In the genomic region with DNA sequence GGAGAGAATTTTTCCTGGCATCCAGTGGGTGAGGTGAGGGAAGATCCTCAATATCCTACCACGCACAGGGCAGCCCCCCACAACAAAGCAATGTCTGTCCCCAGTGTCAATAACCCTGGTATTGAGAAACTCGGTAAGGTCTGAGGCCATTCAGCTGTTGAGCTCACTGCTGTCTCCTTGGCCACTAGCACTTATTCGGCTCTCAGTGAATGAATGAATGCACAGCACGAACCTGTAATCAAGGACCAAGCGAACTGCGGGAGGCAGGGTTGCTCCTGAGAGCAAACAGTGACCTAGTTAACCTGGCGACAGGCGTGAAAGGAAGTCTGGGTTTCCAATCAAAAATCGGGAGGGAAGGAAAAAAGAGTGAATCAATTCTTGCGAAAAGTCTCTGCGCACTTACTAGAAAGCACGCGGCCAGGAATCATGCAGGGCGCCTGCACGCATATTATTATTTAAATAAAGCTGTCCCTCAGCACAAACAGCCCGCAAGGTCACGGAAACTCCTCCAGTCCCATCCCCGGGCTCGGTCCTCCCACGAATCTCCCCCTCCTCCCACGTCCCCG, we compare ENCODE assay signal across 8 cellular contexts. TPM values are rescaled to one million over a fixed set of nuclear protein-coding genes. Genes with fewer than 3 reads are reported as not detected.
DNase-seq lines count a peak whose midpoint lies in the region; ATAC-seq and TF ChIP-seq lines count a peak whose summit lies in the region.

No MANE protein-coding gene starts in this region.

- 3% methylated on average over 17 of the region's 22 CpGs for WGBS in SK-N-SH (ENCODE audit: low lambda C conversion rate)
- no CpG with 5 or more reads among the region's 22 CpGs for WGBS in trophoblast cell (ENCODE audit: extremely low coverage, insufficient coverage, insufficient read length)

- H3K23ac ChIP-seq in trophoblast cell (ENCODE audit: low read length), result no peak overlapping the region

- H3K79me2 ChIP-seq in SK-N-SH (ENCODE audit: insufficient read depth), result peaks cover 8% of the 10 kb centered on the region
- peaks cover 7% of the 10 kb centered on the region for H3K79me2 ChIP-seq in trophoblast cell (ENCODE audit: control insufficient read depth, insufficient read depth, low read length, poor library complexity)

- no peak for TF ChIP-seq EP300 in SK-N-SH (IDR thresholded peaks at IDR 0.05; ENCODE audit: borderline replicate concordance in 1 of 2, low read depth in 1 of 2, low read length in 1 of 2)

- H3K4me2 ChIP-seq in SK-N-SH (peak overlapping the region; percentile 87), trophoblast cell (ENCODE audit: low read length) (peak overlapping the region; percentile 86)

- peaks cover 4% of the 10 kb centered on the region for H3F3A ChIP-seq in SK-N-SH (replicated peaks; ENCODE audit: insufficient read depth)

- H4K20me1 ChIP-seq in SK-N-SH (ENCODE audit: insufficient read depth), result no peaks in the 10 kb centered on the region

- H3K4me3 ChIP-seq in SK-N-SH (ENCODE audit: low read depth in 2 of 2, low read length in 1 of 2), result peak overlapping the region; percentile 77 to 89
- peak overlapping the region; percentile 86 for H3K4me3 ChIP-seq in fibroblast of mammary gland (ENCODE audit: control insufficient read depth, low read depth, low read length)
- peak overlapping the region; percentile 90 for H3K4me3 ChIP-seq in trophoblast cell (ENCODE audit: low read depth, low read length)

- peak overlapping the region; percentile 33 for H3K14ac ChIP-seq in trophoblast cell (ENCODE audit: low read length)

- H3K4ac ChIP-seq in trophoblast cell (ENCODE audit: low read depth, low read length), result no peak overlapping the region

- POLR2A ChIA-PET in SK-N-SH (lab: Yijun Ruan, JAX), result interaction anchor here (0.6 kb wide), 2 partner anchors 12 to 53 kb away, joined by 3 to 4 read pairs; no protein-coding TSS in a partner anchor

- DNase-seq in SK-N-SH, result no peak
- DNase-seq in fibroblast of mammary gland (ENCODE audit: low read depth), result no peak
- DNase-seq in trophoblast cell, result no peak
- DNase-seq in NK-92 treated with Interleukin-12 subunit alpha and Interleukin-12 subunit beta, amount 100 ng/mL, for 24 hours (lab: John Stamatoyannopoulos, UW), result no peak

- peak overlapping the region; percentile 98 for H2AFZ ChIP-seq in SK-N-SH (ENCODE audit: low read depth)
- H2AFZ ChIP-seq in trophoblast cell (ENCODE audit: insufficient read depth, low read length, poor library complexity), result peak overlapping the region; percentile 38

- peak overlapping the region; percentile 39 for H4K8ac ChIP-seq in trophoblast cell (ENCODE audit: low read depth, low read length)

- no peak overlapping the region for H2BK120ac ChIP-seq in trophoblast cell (ENCODE audit: insufficient read depth, low read length, poor library complexity)

- H3K9ac ChIP-seq in ES-I3 (ENCODE audit: low read depth, low read length), result peak overlapping the region; percentile 59
- H3K9ac ChIP-seq in SK-N-SH, result peak overlapping the region; percentile 94
- peak overlapping the region; percentile 80 for H3K9ac ChIP-seq in trophoblast cell (ENCODE audit: low read length)

- H4K91ac ChIP-seq in trophoblast cell (ENCODE audit: low read depth, low read length), result peak overlapping the region; percentile 55

- peaks cover 14% of the 10 kb centered on the region for H3K79me1 ChIP-seq in trophoblast cell (ENCODE audit: low read length)

- H3K9me2 ChIP-seq in SK-N-SH, result no peaks in the 10 kb centered on the region

- CTCF ChIA-PET in SK-N-SH (lab: Yijun Ruan, JAX), result interaction anchor here (0.6 to 7.1 kb wide), 3 partner anchors 19 to 236 kb away, joined by 3 to 42 read pairs (median 14); no protein-coding TSS in a partner anchor

- H3K36me3 ChIP-seq in ES-I3 (ENCODE audit: insufficient read depth, low read length) (no peaks in the 10 kb centered on the region), SK-N-SH (replicated peaks in 1 of 2; ENCODE audit: control insufficient read depth in 1 of 2, insufficient read depth in 2 of 2, low read length in 1 of 2) (peaks cover 17 to 22% of the 10 kb centered on the region in 2 experiments), trophoblast cell (ENCODE audit: control insufficient read depth in 1 of 2, insufficient read depth in 2 of 2, low read length in 2 of 2) (peaks cover 0 to 2% of the 10 kb centered on the region in 2 experiments)

- peak overlapping the region; percentile 14 for H2BK5ac ChIP-seq in trophoblast cell (ENCODE audit: low read depth, low read length, poor library complexity)

- H3K4me1 ChIP-seq in ES-I3 (ENCODE audit: insufficient read depth, low read length) (no peaks in the 10 kb centered on the region), SK-N-SH (ENCODE audit: control insufficient read depth in 1 of 2, insufficient read depth in 2 of 2, low read depth in 1 of 2, low read length in 1 of 2) (peaks cover 0 to 13% of the 10 kb centered on the region in 2 experiments; a peak in 2 of 4 replicates), trophoblast cell (ENCODE audit: control insufficient read depth in 1 of 2, insufficient read depth in 2 of 2, low read length in 2 of 2) (peaks cover 5 to 11% of the 10 kb centered on the region in 2 experiments)

- H3K9me3 ChIP-seq in ES-I3 (ENCODE audit: control insufficient read depth, insufficient read depth, low read length), result no peaks in the 10 kb centered on the region
- H3K9me3 ChIP-seq in SK-N-SH, result no peaks in the 10 kb centered on the region
- H3K9me3 ChIP-seq in trophoblast cell (ENCODE audit: insufficient read depth, low read depth, low read length), result no peaks in the 10 kb centered on the region

- H3K18ac ChIP-seq in trophoblast cell (ENCODE audit: low read length), result peak overlapping the region; percentile 36

- H4K12ac ChIP-seq in trophoblast cell (ENCODE audit: low read depth, low read length), result peak overlapping the region; percentile 4

- H2BK12ac ChIP-seq in trophoblast cell (ENCODE audit: low read length), result no peak overlapping the region

- peak; percentile 1 for ATAC-seq in HG02840 (IDR thresholded peaks at IDR 0.05; ENCODE audit: low FRiP score, unreplicated experiment)
- no peak for ATAC-seq in HG03097 (IDR thresholded peaks at IDR 0.05; ENCODE audit: low FRiP score, unreplicated experiment)
- ATAC-seq in HG02763 (IDR thresholded peaks at IDR 0.05; ENCODE audit: unreplicated experiment), result no peak

- TF ChIP-seq RAD21 in SK-N-SH (IDR thresholded peaks at IDR 0.05; ENCODE audit: low read length), result no peak

- peak overlapping the region; percentile 95 to 99 for H3K27ac ChIP-seq in SK-N-SH (ENCODE audit: low read depth in 2 of 2, low read length in 1 of 2)
- peak overlapping the region; percentile 31 for H3K27ac ChIP-seq in trophoblast cell (ENCODE audit: low read depth, low read length)

- H3K27me3 ChIP-seq in SK-N-SH (ENCODE audit: insufficient read depth), result no peaks in the 10 kb centered on the region
- H3K27me3 ChIP-seq in trophoblast cell (ENCODE audit: insufficient read depth, low read length), result no peaks in the 10 kb centered on the region

- no peak for TF ChIP-seq CTCF in SK-N-SH (IDR thresholded peaks at IDR 0.05)
- no peak for TF ChIP-seq CTCF in fibroblast of mammary gland (conservative IDR thresholded peaks at IDR 0.05; ENCODE audit: control insufficient read depth, insufficient read depth, low read depth, low read length)

- H2AK5ac ChIP-seq in trophoblast cell (ENCODE audit: low read length), result peak overlapping the region; percentile 79

TF ChIP-seq in SK-N-SH, 30 proteins besides CTCF, POLR2A, EP300 and RAD21:
- no peak for TF ChIP-seq RCOR1 (IDR thresholded peaks at IDR 0.05; ENCODE audit: low read length)
- TF ChIP-seq MXI1 (IDR thresholded peaks at IDR 0.05; ENCODE audit: low read depth, low read length), result peak; percentile 80
- TF ChIP-seq RFX5 (IDR thresholded peaks at IDR 0.05; ENCODE audit: low read length), result peak; percentile 47; the same call in 1 of the 2 replicates
- TF ChIP-seq CHD2 (IDR thresholded peaks at IDR 0.05; ENCODE audit: low read length, partially characterized antibody), result peak; percentile 10
- TF ChIP-seq, protein P1, sequence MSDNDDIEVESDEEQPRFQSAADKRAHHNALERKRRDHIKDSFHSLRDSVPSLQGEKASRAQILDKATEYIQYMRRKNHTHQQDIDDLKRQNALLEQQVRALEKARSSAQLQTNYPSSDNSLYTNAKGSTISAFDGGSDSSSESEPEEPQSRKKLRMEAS (IDR thresholded peaks at IDR 0.05; ENCODE audit: low read depth), result peak; percentile 12; the same call in 1 of the 2 replicates

RNA-seq across cellular contexts. Expression of gene ZSCAN5A, which starts 0.5 kb away (rescaled TPM):
- polyA plus RNA-seq in SK-N-SH (2012; rRNA removed), result 6.8 and 11.7 TPM in 2 replicates
- polyA plus RNA-seq in SK-N-SH (2012; cell fraction: cytosol; rRNA removed), result 5.3 and 5.8 TPM in 2 replicates
- 6.7 and 8.1 TPM in 2 replicates for polyA plus RNA-seq in SK-N-SH (2012; cell fraction: nucleus; rRNA removed)
- 6.4 and 6.9 TPM in 2 replicates for polyA plus RNA-seq in trophoblast cell (2013)

RNA-seq across cellular contexts. Expression of gene EDDM13, which starts 41.6 kb away (rescaled TPM):
- not detected in 2 replicates for polyA plus RNA-seq in SK-N-SH (2012; rRNA removed)
- not detected in 2 replicates for polyA plus RNA-seq in SK-N-SH (2012; cell fraction: cytosol; rRNA removed)
- polyA plus RNA-seq in SK-N-SH (2012; cell fraction: nucleus; rRNA removed), result not detected in 2 replicates
- polyA plus RNA-seq in trophoblast cell (2013), result not detected in 2 replicates
